18 cellular contexts compared by ENCODE assay signal in the genomic region with DNA sequence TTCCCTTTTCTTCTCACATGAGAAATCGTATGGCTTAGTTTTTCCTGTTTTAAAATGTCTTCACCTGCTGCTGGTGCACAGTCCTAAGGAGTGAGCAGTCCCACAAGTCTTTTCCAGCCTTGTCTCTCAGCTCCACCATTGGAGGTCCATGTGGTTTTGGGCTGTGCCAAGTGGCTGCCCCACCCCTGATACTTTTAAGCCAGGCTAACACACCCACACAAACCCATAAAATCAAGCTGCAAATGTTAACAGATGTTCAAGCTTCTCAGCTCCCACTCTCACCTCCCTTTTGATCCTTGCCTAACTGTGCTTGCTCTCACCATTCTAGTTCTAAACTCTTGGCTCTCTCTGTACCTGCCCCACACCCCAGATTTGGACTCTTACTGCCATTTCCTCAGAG.
DNase-seq lines count a peak whose midpoint lies in the region; ATAC-seq and TF ChIP-seq lines count a peak whose summit lies in the region.
"Had no signal": no experiment of that assay in that cellular context is flagged by ENCODE, and none has a peak within 500 bp of the region (broad histone marks: within the 10 kb centered on the region; RNA-seq: fewer than 3 reads in every experiment).

No MANE protein-coding gene starts in this region.

- H3K27ac ChIP-seq in HEK293 (ENCODE audit: extremely low read depth, low read depth, low read length) = no peak overlapping the region

- CTCF ChIA-PET in HEK293 (lab: Yijun Ruan, JAX) = no interaction called here

- H3K36me3 ChIP-seq in HEK293 (ENCODE audit: control insufficient read depth in 2 of 2, insufficient read depth in 1 of 2, low read length in 2 of 2) = no peaks in the 10 kb centered on the region
- H3K36me3 ChIP-seq: HAP-1 had no signal

- ATAC-seq in GM19023 (IDR thresholded peaks at IDR 0.05; ENCODE audit: unreplicated experiment) (no peak), GM18873 (IDR thresholded peaks at IDR 0.05; ENCODE audit: low FRiP score, unreplicated experiment) (no peak)
- no peak for ATAC-seq in activated CD4-positive, CD25-positive, alpha-beta regulatory T cell treated with anti-CD3 and anti-CD28 coated beads, Interleukin-2, amount 50 U/mL, for 24 hours

- H3K4me3 ChIP-seq in HEK293 (ENCODE audit: low read depth, low read length) = no peak overlapping the region
- H3K4me3 ChIP-seq: HAP-1 had no signal

- POLR2A ChIA-PET in HEK293 (lab: Yijun Ruan, JAX) = no interaction called here

- no peak for TF ChIP-seq CTCF in HEK293 (tag by site-specific recombination; IDR thresholded peaks at IDR 0.05)

- peak; percentile 47 for DNase-seq in Daoy (ENCODE audit: low read depth)
- DNase-seq in RPMI7951 (ENCODE audit: low read depth) = peak; percentile 54
- peak; percentile 85 for DNase-seq in myocyte (ENCODE audit: low read depth)
- DNase-seq in NCI-H2227 treated with DMSO at 0.1 percent for 48 hours (lab: John Stamatoyannopoulos, UW) = no peak
- DNase-seq: C1 segment of cervical spinal cord, COR-L47, DMS53, NCI-H1092 treated with DMSO at 0.1 percent for 48 hours, NCI-H1694, NCI-H446 treated with DMSO at 0.1 percent for 48 hours, NCI-H774, RPMI8226, T1000 had no signal

- H3K9me3 ChIP-seq in HEK293 (ENCODE audit: control insufficient read depth, insufficient read depth, low read depth, low read length) = no peaks in the 10 kb centered on the region

- no peaks in the 10 kb centered on the region for H3K4me1 ChIP-seq in HEK293 (ENCODE audit: control insufficient read depth, insufficient read depth, low read length)

TF ChIP-seq in HEK293, 187 proteins besides CTCF, POLR2A, EP300 and RAD21:
- TF ChIP-seq EGR2 (tag by site-specific recombination; IDR thresholded peaks at IDR 0.05; ENCODE audit: low read depth) (peak; percentile 86), ZFHX2 (tag by site-specific recombination; conservative IDR thresholded peaks at IDR 0.05) (peak; percentile 88), GFI1B (tag by site-specific recombination; IDR thresholded peaks at IDR 0.05) (no peak), ZNF610 (tag by site-specific recombination; IDR thresholded peaks at IDR 0.05; ENCODE audit: borderline replicate concordance) (no peak), ZNF302 (tag by site-specific recombination; IDR thresholded peaks at IDR 0.05; ENCODE audit: low read depth) (no peak), ZSCAN4 (tag by site-specific recombination; IDR thresholded peaks at IDR 0.05) (no peak), IKZF3 (tag by site-specific recombination; IDR thresholded peaks at IDR 0.05) (no peak), ZNF394 (tag by site-specific recombination; IDR thresholded peaks at IDR 0.05; ENCODE audit: borderline replicate concordance) (no peak), ZNF571 (tag by site-specific recombination; IDR thresholded peaks at IDR 0.05) (no peak), GLIS2 (tag by site-specific recombination; IDR thresholded peaks at IDR 0.05) (no peak), PRDM10 (tag by site-specific recombination; IDR thresholded peaks at IDR 0.05) (peak; percentile 47), FEZF1 (tag by site-specific recombination; IDR thresholded peaks at IDR 0.05) (peak; percentile 59; the same call in 1 of the 2 replicates), KLF1 (tag by site-specific recombination; IDR thresholded peaks at IDR 0.05) (peak; percentile 95), ZNF341 (tag by site-specific recombination; IDR thresholded peaks at IDR 0.05; ENCODE audit: low read depth) (0 out of 2 replicates have a peak, but pooled peaks have one; percentile 36)
